Comparison of ENCODE assay signal across 21 cellular contexts in the genomic region with DNA sequence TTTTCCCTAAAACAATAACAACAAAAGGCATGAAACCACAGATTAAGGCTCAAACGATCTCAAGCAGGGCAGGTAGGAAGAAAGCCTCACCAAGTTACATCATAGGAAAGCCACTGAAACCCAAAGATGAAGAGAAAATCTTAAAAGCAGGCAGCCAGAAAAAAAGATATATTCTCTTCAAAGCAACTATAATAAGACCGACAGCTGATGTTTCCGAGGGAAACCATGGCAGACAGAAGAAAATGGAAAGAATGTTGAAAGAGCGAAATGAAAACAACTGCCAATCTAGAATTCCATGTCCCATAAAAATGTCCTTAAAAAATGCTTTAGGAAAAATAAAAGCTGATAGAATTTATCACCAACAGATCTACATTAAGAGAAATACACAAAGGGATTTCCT.
"Had no signal": no experiment of that assay in that cellular context is flagged by ENCODE, and none has a peak within 500 bp of the region (broad histone marks: within the 10 kb centered on the region; RNA-seq: fewer than 3 reads in every experiment).

No MANE protein-coding gene starts in this region.

- H3K4me3 ChIP-seq: body of pancreas, esophagus muscularis mucosa, smooth muscle cell, stomach, testis, upper lobe of left lung had no signal

- H3K4me3 Mint-ChIP-seq: activated CD8-positive, alpha-beta T cell treated with anti-CD3 and anti-CD28 coated beads, Interleukin-2, amount 10 ng/mL, durations not matched to agents 7 days and 5 days; activated naive CD4-positive, alpha-beta T cell treated with anti-CD3 and anti-CD28 coated beads, Interleukin-2, amount 50 U/mL, for 24 hours; nephron had no signal

- H3K27ac ChIP-seq: body of pancreas, esophagus muscularis mucosa, stomach, upper lobe of left lung had no signal

- DNase-seq: activated CD4-positive, alpha-beta T cell treated with anti-CD3 and anti-CD28 coated beads for 48 hours; activated CD8-positive, alpha-beta memory T cell treated with anti-CD3 and anti-CD28 coated beads, Interleukin-2, amount 50 U/mL, for 4 hours; activated CD8-positive, alpha-beta T cell treated with anti-CD3 and anti-CD28 coated beads, Interleukin-2, amount 10 ng/mL, durations not matched to agents 7 days and 5 days; activated effector memory CD4-positive, alpha-beta T cell treated with anti-CD3 and anti-CD28 coated beads, Interleukin-2, amount 50 U/mL, for 16 hours; activated T-cell treated with anti-CD3 and anti-CD28 coated beads, Interleukin-2, amount 50 U/mL, for 48 hours; amniotic stem cell; body of pancreas; central memory CD4-positive, alpha-beta T cell; cortex of kidney; effector CD4-positive, alpha-beta T cell; hippocampal formation; right cardiac atrium; stomach; T-helper 9 cell; testis; upper lobe of left lung had no signal

- H3K27ac Mint-ChIP-seq: activated CD8-positive, alpha-beta T cell treated with anti-CD3 and anti-CD28 coated beads, Interleukin-2, amount 10 ng/mL, durations not matched to agents 7 days and 5 days; activated naive CD4-positive, alpha-beta T cell treated with anti-CD3 and anti-CD28 coated beads, Interleukin-2, amount 50 U/mL, for 24 hours; nephron; progenitor cell of endocrine pancreas had no signal

- H3K9me3 ChIP-seq: testis had no signal

- H3K36me3 ChIP-seq: esophagus muscularis mucosa, stomach, upper lobe of left lung had no signal

- H3K4me1 ChIP-seq: body of pancreas, esophagus muscularis mucosa, stomach, testis had no signal

- ATAC-seq: activated CD8-positive, alpha-beta T cell treated with anti-CD3 and anti-CD28 coated beads, Interleukin-2, amount 10 ng/mL, durations not matched to agents 7 days and 5 days; body of pancreas; right cardiac atrium had no signal

- H3K4me1 Mint-ChIP-seq: activated naive CD4-positive, alpha-beta T cell treated with anti-CD3 and anti-CD28 coated beads, Interleukin-2, amount 50 U/mL, for 24 hours; nephron had no signal

- H3K4me2 ChIP-seq: smooth muscle cell had no signal

- H3K27me3 ChIP-seq: body of pancreas, esophagus muscularis mucosa, stomach, testis, upper lobe of left lung had no signal

- H3K36me3 Mint-ChIP-seq: activated naive CD4-positive, alpha-beta T cell treated with anti-CD3 and anti-CD28 coated beads, Interleukin-2, amount 50 U/mL, for 24 hours had no signal
